Comparison of ENCODE assay signal across 8 cellular contexts in the genomic region with DNA sequence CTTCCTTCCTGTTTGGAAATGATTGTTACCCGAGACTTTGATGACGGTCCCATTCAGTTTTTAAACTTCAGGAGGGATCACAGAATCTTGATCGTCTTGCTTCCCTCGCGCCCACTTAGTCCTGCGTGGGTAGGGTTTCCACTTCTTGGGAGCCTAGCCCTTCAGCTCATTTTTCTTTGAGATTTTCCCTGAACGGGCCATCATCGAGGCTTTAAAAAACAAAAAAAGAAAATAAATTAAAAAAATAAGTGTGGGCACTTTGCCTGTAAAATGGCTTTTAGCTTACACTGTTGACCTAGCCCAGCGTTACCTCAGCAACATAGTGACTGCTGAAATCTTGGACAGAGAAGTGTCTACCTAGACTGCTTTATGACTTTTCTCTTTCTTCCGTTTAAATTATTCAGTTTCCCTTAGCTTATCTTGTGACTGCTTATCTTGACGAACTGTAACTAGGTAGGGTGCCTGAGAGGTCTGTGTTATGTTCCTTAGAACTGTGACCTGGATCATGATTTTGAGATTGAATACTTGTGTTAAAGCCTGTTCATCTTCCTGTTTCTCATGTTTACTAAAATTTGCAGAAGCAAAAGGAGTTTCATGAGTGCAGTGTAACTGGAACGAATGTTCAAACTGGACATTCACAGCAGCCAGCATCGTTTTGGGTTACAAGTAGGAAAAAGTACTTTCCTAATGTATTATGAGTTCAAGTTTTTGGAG. TPM values are rescaled to one million over a fixed set of nuclear protein-coding genes. Genes with fewer than 3 reads are reported as not detected.
DNase-seq lines count a peak whose midpoint lies in the region; ATAC-seq and TF ChIP-seq lines count a peak whose summit lies in the region.

No MANE protein-coding gene starts in this region.

- no peaks in the 10 kb centered on the region for H3K36me3 Mint-ChIP-seq in naive thymus-derived CD8-positive, alpha-beta T cell

- POLR2A ChIA-PET in naive thymus-derived CD8-positive, alpha-beta T cell (lab: Charles Lee) = interaction anchor here (0.5 to 2.1 kb wide), 4 partner anchors 9 to 1546 kb away, joined by 3 to 17 read pairs (median 8); a partner anchor contains a TSS

- peaks cover 21% of the 10 kb centered on the region for H3F3A ChIP-seq in SU-DHL-6 (ENCODE audit: insufficient read depth)

- peak overlapping the region; percentile 78 for H3K27ac ChIP-seq in SU-DHL-6 (ENCODE audit: low read depth, low read length)

- H3K27ac Mint-ChIP-seq in naive thymus-derived CD8-positive, alpha-beta T cell = peak overlapping the region; percentile 81 to 99 (median 96)

- TF ChIP-seq CTCF in SU-DHL-6 (IDR thresholded peaks at IDR 0.05; ENCODE audit: insufficient read depth, low read length, poor library complexity, severe bottlenecking) = no peak
- no peak for TF ChIP-seq CTCF in epithelial cell of proximal tubule (conservative IDR thresholded peaks at IDR 0.05; ENCODE audit: low read depth, low read length)

- H3K79me2 ChIP-seq in SU-DHL-6 (ENCODE audit: insufficient read depth, low read length) = peaks cover 52% of the 10 kb centered on the region

- peak overlapping the region; percentile 75 for H2AFZ ChIP-seq in SU-DHL-6 (ENCODE audit: low read depth, low read length, severe bottlenecking)

- no peaks in the 10 kb centered on the region for H3K9me3 Mint-ChIP-seq in naive thymus-derived CD8-positive, alpha-beta T cell

- H3K9me3 ChIP-seq in SU-DHL-6 (ENCODE audit: insufficient read depth, low read length) = no peaks in the 10 kb centered on the region

- peak overlapping the region; percentile 78 to 97 (median 87) for H3K4me3 Mint-ChIP-seq in naive thymus-derived CD8-positive, alpha-beta T cell

- H4K20me1 ChIP-seq in SU-DHL-6 (ENCODE audit: low read depth, low read length) = no peaks in the 10 kb centered on the region

- H3K9me2 ChIP-seq in SU-DHL-6 (replicated peaks; ENCODE audit: insufficient read depth, low read length) = no peaks in the 10 kb centered on the region

- DNase-seq in GF-D8 (lab: John Stamatoyannopoulos, UW) (peak; percentile 22), epithelial cell of proximal tubule (ENCODE audit: low read depth) (no peak), NCI-H345 treated with DMSO at 0.1 percent for 48 hours (lab: John Stamatoyannopoulos, UW; ENCODE audit: unreplicated experiment) (no peak), SHP77 (lab: John Stamatoyannopoulos, UW) (no peak)
- peak in 7 of 10 donors; percentile 5 to 60 (median 43) for DNase-seq in naive thymus-derived CD8-positive, alpha-beta T cell

- peak overlapping the region; percentile 88 for H3K4me3 ChIP-seq in SU-DHL-6 (ENCODE audit: insufficient read depth, low read length, poor library complexity, severe bottlenecking)
- peak overlapping the region; percentile 99 for H3K4me3 ChIP-seq in epithelial cell of proximal tubule (ENCODE audit: low read depth, low read length)

- ATAC-seq in HG02885 (IDR thresholded peaks at IDR 0.05; ENCODE audit: poor library complexity, unreplicated experiment) (peak; percentile 20), GM21737 (IDR thresholded peaks at IDR 0.05; ENCODE audit: unreplicated experiment) (no peak)
- ATAC-seq in naive thymus-derived CD8-positive, alpha-beta T cell = peak; percentile 52 to 75

- no peaks in the 10 kb centered on the region for H3K27me3 Mint-ChIP-seq in naive thymus-derived CD8-positive, alpha-beta T cell

- no peaks in the 10 kb centered on the region for H3K36me3 ChIP-seq in SU-DHL-6 (ENCODE audit: low read length)

- H3K9ac ChIP-seq in SU-DHL-6 (ENCODE audit: low read length) = peak overlapping the region; percentile 95

- peak overlapping the region; percentile 91 for H3K4me2 ChIP-seq in SU-DHL-6 (ENCODE audit: low read depth, low read length, poor library complexity, severe bottlenecking)

- no peaks in the 10 kb centered on the region for H3K27me3 ChIP-seq in SU-DHL-6 (ENCODE audit: low read length)

- H3K4me1 Mint-ChIP-seq in naive thymus-derived CD8-positive, alpha-beta T cell = peaks cover 17 to 46% (median 40%) of the 10 kb centered on the region in 4 donors

RNA-seq across cellular contexts. Expression of a gene that starts 0.9 kb away (rescaled TPM):
- 16.9 and 26.0 TPM in 2 replicates for total RNA-seq in epithelial cell of proximal tubule
- total RNA-seq in naive thymus-derived CD8-positive, alpha-beta T cell = 10 to 100 TPM; 56.1 to 63.3 TPM
- polyA plus RNA-seq in naive thymus-derived CD8-positive, alpha-beta T cell = 10 to 100 TPM; 27.0 to 39.5 (median 31.3) TPM

RNA-seq across cellular contexts. Expression of a gene that starts 8.3 kb away (rescaled TPM):
- 32.2 and 45.7 TPM in 2 replicates for total RNA-seq in epithelial cell of proximal tubule
- 10 to 100 TPM; 59.7 to 61.5 TPM for total RNA-seq in naive thymus-derived CD8-positive, alpha-beta T cell
- polyA plus RNA-seq in naive thymus-derived CD8-positive, alpha-beta T cell = 10 to 100 TPM; 35.1 to 60.3 (median 48.6) TPM

RNA-seq across cellular contexts. Expression of a gene that starts 36.6 kb away (rescaled TPM):
- total RNA-seq in epithelial cell of proximal tubule = 133 and 135 TPM in 2 replicates
- total RNA-seq in naive thymus-derived CD8-positive, alpha-beta T cell = 1 to 10 TPM; 3.4 to 3.7 TPM
- polyA plus RNA-seq in naive thymus-derived CD8-positive, alpha-beta T cell = 1 to 10 TPM; 2.5 to 4.1 (median 3.0) TPM

Comparison
In these comparisons a context has a peak if more than half of its experiments do, and no peak if none do; other contexts are left out.
1. DNase-seq: peak in GF-D8 (single experiment) and naive thymus-derived CD8-positive, alpha-beta T cell (7 of 10); none in epithelial cell of proximal tubule (single experiment), NCI-H345 treated with DMSO at 0.1 percent for 48 hours (single experiment) and SHP77 (0 of 2).
2. RNA of a gene that starts 36.6 kb away (total RNA-seq): 133 to 135 TPM in epithelial cell of proximal tubule; 3.4 to 3.7 TPM in naive thymus-derived CD8-positive, alpha-beta T cell; every median in the first group is over 10 times any median in the second.